Comparison of ENCODE assay signal across 13 cellular contexts in genomic region chr1:223714421-223714724, GRCh38. TPM values are rescaled to one million over a fixed set of nuclear protein-coding genes. Genes with fewer than 3 reads are reported as not detected.
A peak's percentile ranks its signal among the peaks of the same experiment; 100 is the strongest.
DNase-seq lines count a peak whose midpoint lies in the region; ATAC-seq and TF ChIP-seq lines count a peak whose summit lies in the region.
"Had no signal": no experiment of that assay in that cellular context is flagged by ENCODE, and none has a peak within 500 bp of the region (broad histone marks: within the 10 kb centered on the region; RNA-seq: fewer than 3 reads in every experiment).

No MANE protein-coding gene starts in this region.

- POLR2A ChIA-PET in A673 (lab: Charles Lee; ENCODE audit: low non-redundant PET) (no interaction called here), HEK293 (lab: Yijun Ruan, JAX) (interaction anchor here (0.6 kb wide), 1 partner anchor 346 kb away, joined by 3 read pairs; no protein-coding TSS in a partner anchor)

- no peak for TF ChIP-seq POLR2A in breast epithelium (IDR thresholded peaks at IDR 0.05)

- no peaks in the 10 kb centered on the region for H3K27me3 Mint-ChIP-seq in mesothelial cell of epicardium (ENCODE audit: low read depth)

- BruUV-seq in A673 (replicated peaks; lab: Mats Ljungman, UMichigan): no TSS peak

- H3K36me3 ChIP-seq in A673 (ENCODE audit: insufficient read depth, low read length, poor library complexity, severe bottlenecking) (peaks cover 9% of the 10 kb centered on the region), HEK293 (ENCODE audit: control insufficient read depth in 2 of 2, insufficient read depth in 1 of 2, low read length in 2 of 2) (peaks cover 7 to 28% of the 10 kb centered on the region in 2 experiments; a peak in 2 of 3 replicates), breast epithelium (no peaks in the 10 kb centered on the region)

- ATAC-seq in HG03521 (IDR thresholded peaks at IDR 0.05; ENCODE audit: unreplicated experiment): no peak
- ATAC-seq: left colon, WTC11 had no signal

- H3K9me3 ChIP-seq in A673 (ENCODE audit: low read depth, low read length, poor library complexity, severe bottlenecking) (no peaks in the 10 kb centered on the region), HEK293 (ENCODE audit: control insufficient read depth, insufficient read depth, low read depth, low read length) (no peaks in the 10 kb centered on the region), breast epithelium (no peaks in the 10 kb centered on the region)

- H3K4me1 Mint-ChIP-seq in mesothelial cell of epicardium: peaks cover 49% of the 10 kb centered on the region

- H3K4me1 ChIP-seq in A673 (ENCODE audit: insufficient read depth, low read length, poor library complexity, severe bottlenecking): peaks cover 44% of the 10 kb centered on the region
- H3K4me1 ChIP-seq in HEK293 (ENCODE audit: control insufficient read depth, insufficient read depth, low read length): peaks cover 37% of the 10 kb centered on the region
- peaks cover 0 to 18% of the 10 kb centered on the region in 2 donors for H3K4me1 ChIP-seq in breast epithelium

- DNase-seq in A673 (ENCODE audit: low spot score) (no peak), breast epithelium (ENCODE audit: low spot score in 2 of 2) (no peak), mesothelial cell of epicardium (ENCODE audit: low spot score in 2 of 2, unreplicated experiment in 2 of 2) (no peak), NCI-H446 treated with DMSO at 0.1 percent for 48 hours (lab: John Stamatoyannopoulos, UW) (no peak), NCI-H1105 (lab: John Stamatoyannopoulos, UW) (no peak), SIG-M5 (lab: John Stamatoyannopoulos, UW) (no peak)
- DNase-seq: Kasumi-1; stimulated activated CD4-positive, alpha-beta T cell treated with anti-CD3 and anti-CD28 coated beads, Interleukin-2, amount 100 ng/mL, for 24 hours had no signal

- H3K27me3 ChIP-seq in A673 (replicated peaks; ENCODE audit: insufficient read depth, low read depth, low read length, poor library complexity) (no peaks in the 10 kb centered on the region), breast epithelium (no peaks in the 10 kb centered on the region)

- peaks cover 10% of the 10 kb centered on the region for H3K36me3 Mint-ChIP-seq in mesothelial cell of epicardium
- H3K36me3 Mint-ChIP-seq: WTC11 had no signal

- H3K4me3 Mint-ChIP-seq in mesothelial cell of epicardium: peak overlapping the region; percentile 90

- H3K27ac Mint-ChIP-seq in mesothelial cell of epicardium: peak overlapping the region; percentile 84
- H3K27ac Mint-ChIP-seq: WTC11 had no signal

- H3K4me3 ChIP-seq in A673 (ENCODE audit: low read depth, low read length, poor library complexity, severe bottlenecking) (peak overlapping the region; percentile 75), HEK293 (ENCODE audit: low read depth, low read length) (no peak overlapping the region), breast epithelium (peak overlapping the region in 1 of 3 donors; percentile 99)

- H3K27ac ChIP-seq in A673 (ENCODE audit: low read depth, low read length, poor library complexity, severe bottlenecking): peak overlapping the region; percentile 92
- H3K27ac ChIP-seq in HEK293 (ENCODE audit: extremely low read depth, low read depth, low read length): peak overlapping the region; percentile 6; the same call in 1 of the 2 replicates
- H3K27ac ChIP-seq in breast epithelium: peak overlapping the region; percentile 94 to 98

- intact Hi-C loops in A673 (cut with micrococcal nuclease; ENCODE audit: unreplicated experiment) (no loop called here), breast epithelium (cut with DNase I; ENCODE audit: low total_unique reads) (no loop called here)

- CTCF ChIA-PET in A673 (lab: Charles Lee) (no interaction called here), HEK293 (lab: Yijun Ruan, JAX) (no interaction called here)

- H3K9me3 Mint-ChIP-seq in mesothelial cell of epicardium: no peaks in the 10 kb centered on the region
- H3K9me3 Mint-ChIP-seq: WTC11 had no signal

- TF ChIP-seq CTCF in A673 (conservative IDR thresholded peaks at IDR 0.05; ENCODE audit: low read depth, low read length): no peak
- no peak for TF ChIP-seq CTCF in HEK293 (tag by site-specific recombination; IDR thresholded peaks at IDR 0.05)
- no peak for TF ChIP-seq CTCF in breast epithelium (IDR thresholded peaks at IDR 0.05)
- no peak for TF ChIP-seq CTCF in mesothelial cell of epicardium (IDR thresholded peaks at IDR 0.05; ENCODE audit: unreplicated experiment)

TF ChIP-seq in HEK293, 187 proteins besides CTCF, POLR2A, EP300 and RAD21 (continues in another document):
- TF ChIP-seq ZNF654 (tag by site-specific recombination; IDR thresholded peaks at IDR 0.05; ENCODE audit: low read depth) (no peak), EGR2 (tag by site-specific recombination; IDR thresholded peaks at IDR 0.05; ENCODE audit: low read depth) (no peak), ZNF37A (tag by site-specific recombination; IDR thresholded peaks at IDR 0.05) (no peak), ELK4 (IDR thresholded peaks at IDR 0.05; ENCODE audit: borderline replicate concordance, low read depth, low read length) (no peak), ZNF513 (tag by site-specific recombination; IDR thresholded peaks at IDR 0.05) (no peak), PRDM10 (tag by site-specific recombination; IDR thresholded peaks at IDR 0.05) (no peak), TCF7L2 (IDR thresholded peaks at IDR 0.05; ENCODE audit: borderline replicate concordance, low read depth, low read length) (no peak), GFI1B (tag by site-specific recombination; IDR thresholded peaks at IDR 0.05) (no peak), SALL2 (tag by site-specific recombination; IDR thresholded peaks at IDR 0.05; ENCODE audit: borderline replicate concordance) (no peak), ZNF398 (tag by site-specific recombination; IDR thresholded peaks at IDR 0.05) (no peak)

RNA-seq across cellular contexts. Expression of gene CAPN2, which starts 2.0 kb away (rescaled TPM):
- total RNA-seq in A673 (2021) (131 and 137 TPM in 2 replicates), breast epithelium (100 to 1,000 TPM; 162 to 192 (median 164) TPM), mesothelial cell of epicardium (136 to 151 TPM (median 146 TPM) in 3 replicates)

RNA-seq across cellular contexts. Expression of gene CAPN8, which starts 48.9 kb away (rescaled TPM):
- total RNA-seq in A673 (2021): not detected in 2 replicates
- total RNA-seq in breast epithelium: 10 to 100 TPM in 2 of 3 donors, under 1 TPM in 1; 0.32 to 83.9 (median 41.3) TPM
- total RNA-seq in mesothelial cell of epicardium: 0.40 to 0.63 TPM in 2 of 3 replicates, not detected in the other
- total RNA-seq: cerebellum had no signal

Comparison
In these comparisons a context has a peak if more than half of its experiments do, and no peak if none do; other contexts are left out.
1. H3K27ac ChIP-seq: peak in every context shown above with its lines; median percentile 96 in breast epithelium; 92 in A673; 6 in HEK293.